Comparison of ENCODE assay signal across 8 cellular contexts in the genomic region with DNA sequence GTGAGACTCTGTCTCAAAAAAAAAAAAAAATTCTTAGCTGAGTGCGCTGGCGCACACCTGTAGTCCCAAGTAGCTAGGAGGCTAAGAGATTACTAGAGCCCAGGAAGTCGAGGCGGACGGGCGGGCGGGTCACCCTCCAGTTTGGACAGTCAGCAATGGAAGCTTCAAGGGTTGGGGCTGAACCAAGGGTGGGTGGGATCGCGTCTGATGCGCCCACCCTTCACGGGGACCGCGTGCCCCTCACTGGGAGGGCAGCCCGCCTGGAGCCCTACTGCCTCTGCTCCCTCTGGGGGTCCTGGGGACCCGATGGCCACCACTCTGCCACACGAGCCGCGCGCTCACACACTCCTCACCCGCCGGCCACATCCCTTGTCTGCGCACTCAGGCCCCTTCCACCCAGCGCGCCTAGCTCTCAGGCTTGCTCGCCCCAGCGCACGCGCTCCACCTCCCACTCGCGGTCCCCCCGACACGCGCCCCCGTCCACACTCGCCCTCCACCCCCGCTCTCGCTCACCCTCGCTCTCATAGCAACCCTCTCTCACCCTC. TPM values are rescaled to one million over a fixed set of nuclear protein-coding genes. Genes with fewer than 3 reads are reported as not detected.
DNase-seq lines count a peak whose midpoint lies in the region; ATAC-seq, FAIRE-seq and TF ChIP-seq lines count a peak whose summit lies in the region.

No MANE protein-coding gene starts in this region.

- POLR2A ChIA-PET in WTC11 (lab: Charles Lee), result interaction anchor here (0.6 to 1.5 kb wide), 3 partner anchors 66 to 554 kb away, joined by 3 to 5 read pairs (median 4); no protein-coding TSS in a partner anchor

- H3K36me3 Mint-ChIP-seq in WTC11, result 0 out of 2 replicates have a peak, but pooled peaks cover 4% of the 10 kb centered on the region

- peak overlapping the region; percentile 88 for H3K4me3 ChIP-seq in skeletal muscle cell (ENCODE audit: low read depth, low read length)

- CTCF ChIA-PET in WTC11 (lab: Charles Lee), result interaction anchor here (0.7 to 3.5 kb wide), 8 partner anchors 12 to 141 kb away, joined by 4 to 25 read pairs (median 8); partner anchors contain the start of gene AP2A2

- peak overlapping the region; percentile 85 for H3K4me3 Mint-ChIP-seq in WTC11

- FAIRE-seq in D721Med (lab: Jason Lieb, UNC), result no peak

- H3K27ac ChIP-seq in foreskin keratinocyte, result peak overlapping the region; percentile 33

- no peaks in the 10 kb centered on the region for H3K27me3 ChIP-seq in foreskin keratinocyte

- no peaks in the 10 kb centered on the region for H3K27me3 Mint-ChIP-seq in WTC11 (ENCODE audit: low read depth)

- H3K4me1 ChIP-seq in foreskin keratinocyte, result no peaks in the 10 kb centered on the region

- H3K27ac Mint-ChIP-seq in WTC11, result no peak overlapping the region

- H3K9me3 Mint-ChIP-seq in WTC11, result no peaks in the 10 kb centered on the region

- TF ChIP-seq CTCF in WTC11 (IDR thresholded peaks at IDR 0.05) (no peak), foreskin keratinocyte (conservative IDR thresholded peaks at IDR 0.05) (no peak), D721Med (IDR thresholded peaks at IDR 0.05; ENCODE audit: insufficient read depth, missing control alignments) (no peak)

- DNase-seq in ELR (ENCODE audit: low read depth) (peak; percentile 31), WTC11 (ENCODE audit: low spot score) (no peak), foreskin keratinocyte (no peak), skeletal muscle cell (ENCODE audit: low read depth) (no peak), activated gamma-delta T cell treated with Interleukin-2 at 50 U/mL for 16 hours (no peak), D721Med (ENCODE audit: insufficient read length, low spot score) (no peak), NCI-H526 treated with DMSO at 0.1 percent for 48 hours (lab: John Stamatoyannopoulos, UW) (no peak)

- H3K4me1 Mint-ChIP-seq in WTC11, result peaks cover 12% of the 10 kb centered on the region

- ATAC-seq in HG02981 (IDR thresholded peaks at IDR 0.05; ENCODE audit: unreplicated experiment) (peak; percentile 16), WTC11 (peak; percentile 6; the same call in 1 of the 2 replicates), foreskin keratinocyte (no peak)

TF ChIP-seq in WTC11, 78 proteins besides CTCF, POLR2A, EP300 and RAD21:
- TF ChIP-seq TEAD1 (CRISPR knock-in tag; IDR thresholded peaks at IDR 0.05) (no peak), JUN (CRISPR knock-in tag; IDR thresholded peaks at IDR 0.05) (0 out of 2 replicates have a peak, but pooled peaks have one; percentile 9), TP53 (CRISPR knock-in tag; IDR thresholded peaks at IDR 0.05) (no peak), FOXP1 (CRISPR knock-in tag; IDR thresholded peaks at IDR 0.05; ENCODE audit: borderline replicate concordance) (no peak), FOXK1 (CRISPR knock-in tag; IDR thresholded peaks at IDR 0.05) (no peak), ZNF219 (CRISPR knock-in tag; IDR thresholded peaks at IDR 0.05; ENCODE audit: borderline replicate concordance) (no peak), RELA (CRISPR knock-in tag; IDR thresholded peaks at IDR 0.05; ENCODE audit: borderline replicate concordance) (no peak), ZNF263 (CRISPR knock-in tag; IDR thresholded peaks at IDR 0.05; ENCODE audit: low read depth) (no peak), ZNF232 (CRISPR knock-in tag; IDR thresholded peaks at IDR 0.05) (0 out of 2 replicates have a peak, but pooled peaks have one; percentile 27), USF1 (CRISPR knock-in tag; IDR thresholded peaks at IDR 0.05) (no peak)
- TF ChIP-seq, protein P1, sequence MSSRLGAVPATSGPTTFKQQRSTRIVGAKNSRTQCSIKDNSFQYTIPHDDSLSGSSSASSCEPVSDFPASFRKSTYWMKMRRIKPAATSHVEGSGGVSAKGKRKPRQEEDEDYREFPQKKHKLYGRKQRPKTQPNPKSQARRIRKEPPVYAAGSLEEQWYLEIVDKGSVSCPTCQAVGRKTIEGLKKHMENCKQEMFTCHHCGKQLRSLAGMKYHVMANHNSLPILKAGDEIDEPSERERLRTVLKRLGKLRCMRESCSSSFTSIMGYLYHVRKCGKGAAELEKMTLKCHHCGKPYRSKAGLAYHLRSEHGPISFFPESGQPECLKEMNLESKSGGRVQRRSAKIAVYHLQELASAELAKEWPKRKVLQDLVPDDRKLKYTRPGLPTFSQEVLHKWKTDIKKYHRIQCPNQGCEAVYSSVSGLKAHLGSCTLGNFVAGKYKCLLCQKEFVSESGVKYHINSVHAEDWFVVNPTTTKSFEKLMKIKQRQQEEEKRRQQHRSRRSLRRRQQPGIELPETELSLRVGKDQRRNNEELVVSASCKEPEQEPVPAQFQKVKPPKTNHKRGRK (CRISPR knock-in tag; IDR thresholded peaks at IDR 0.05; ENCODE audit: borderline replicate concordance), result no peak
- TF ChIP-seq, protein P2, sequence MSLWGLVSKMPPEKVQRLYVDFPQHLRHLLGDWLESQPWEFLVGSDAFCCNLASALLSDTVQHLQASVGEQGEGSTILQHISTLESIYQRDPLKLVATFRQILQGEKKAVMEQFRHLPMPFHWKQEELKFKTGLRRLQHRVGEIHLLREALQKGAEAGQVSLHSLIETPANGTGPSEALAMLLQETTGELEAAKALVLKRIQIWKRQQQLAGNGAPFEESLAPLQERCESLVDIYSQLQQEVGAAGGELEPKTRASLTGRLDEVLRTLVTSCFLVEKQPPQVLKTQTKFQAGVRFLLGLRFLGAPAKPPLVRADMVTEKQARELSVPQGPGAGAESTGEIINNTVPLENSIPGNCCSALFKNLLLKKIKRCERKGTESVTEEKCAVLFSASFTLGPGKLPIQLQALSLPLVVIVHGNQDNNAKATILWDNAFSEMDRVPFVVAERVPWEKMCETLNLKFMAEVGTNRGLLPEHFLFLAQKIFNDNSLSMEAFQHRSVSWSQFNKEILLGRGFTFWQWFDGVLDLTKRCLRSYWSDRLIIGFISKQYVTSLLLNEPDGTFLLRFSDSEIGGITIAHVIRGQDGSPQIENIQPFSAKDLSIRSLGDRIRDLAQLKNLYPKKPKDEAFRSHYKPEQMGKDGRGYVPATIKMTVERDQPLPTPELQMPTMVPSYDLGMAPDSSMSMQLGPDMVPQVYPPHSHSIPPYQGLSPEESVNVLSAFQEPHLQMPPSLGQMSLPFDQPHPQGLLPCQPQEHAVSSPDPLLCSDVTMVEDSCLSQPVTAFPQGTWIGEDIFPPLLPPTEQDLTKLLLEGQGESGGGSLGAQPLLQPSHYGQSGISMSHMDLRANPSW (CRISPR knock-in tag; conservative IDR thresholded peaks at IDR 0.05; ENCODE audit: low read depth), result no peak
- TF ChIP-seq, protein P3, sequence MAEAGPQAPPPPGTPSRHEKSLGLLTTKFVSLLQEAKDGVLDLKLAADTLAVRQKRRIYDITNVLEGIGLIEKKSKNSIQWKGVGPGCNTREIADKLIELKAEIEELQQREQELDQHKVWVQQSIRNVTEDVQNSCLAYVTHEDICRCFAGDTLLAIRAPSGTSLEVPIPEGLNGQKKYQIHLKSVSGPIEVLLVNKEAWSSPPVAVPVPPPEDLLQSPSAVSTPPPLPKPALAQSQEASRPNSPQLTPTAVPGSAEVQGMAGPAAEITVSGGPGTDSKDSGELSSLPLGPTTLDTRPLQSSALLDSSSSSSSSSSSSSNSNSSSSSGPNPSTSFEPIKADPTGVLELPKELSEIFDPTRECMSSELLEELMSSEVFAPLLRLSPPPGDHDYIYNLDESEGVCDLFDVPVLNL (CRISPR knock-in tag; IDR thresholded peaks at IDR 0.05; ENCODE audit: borderline replicate concordance, low read depth), result no peak
- TF ChIP-seq, protein P4, sequence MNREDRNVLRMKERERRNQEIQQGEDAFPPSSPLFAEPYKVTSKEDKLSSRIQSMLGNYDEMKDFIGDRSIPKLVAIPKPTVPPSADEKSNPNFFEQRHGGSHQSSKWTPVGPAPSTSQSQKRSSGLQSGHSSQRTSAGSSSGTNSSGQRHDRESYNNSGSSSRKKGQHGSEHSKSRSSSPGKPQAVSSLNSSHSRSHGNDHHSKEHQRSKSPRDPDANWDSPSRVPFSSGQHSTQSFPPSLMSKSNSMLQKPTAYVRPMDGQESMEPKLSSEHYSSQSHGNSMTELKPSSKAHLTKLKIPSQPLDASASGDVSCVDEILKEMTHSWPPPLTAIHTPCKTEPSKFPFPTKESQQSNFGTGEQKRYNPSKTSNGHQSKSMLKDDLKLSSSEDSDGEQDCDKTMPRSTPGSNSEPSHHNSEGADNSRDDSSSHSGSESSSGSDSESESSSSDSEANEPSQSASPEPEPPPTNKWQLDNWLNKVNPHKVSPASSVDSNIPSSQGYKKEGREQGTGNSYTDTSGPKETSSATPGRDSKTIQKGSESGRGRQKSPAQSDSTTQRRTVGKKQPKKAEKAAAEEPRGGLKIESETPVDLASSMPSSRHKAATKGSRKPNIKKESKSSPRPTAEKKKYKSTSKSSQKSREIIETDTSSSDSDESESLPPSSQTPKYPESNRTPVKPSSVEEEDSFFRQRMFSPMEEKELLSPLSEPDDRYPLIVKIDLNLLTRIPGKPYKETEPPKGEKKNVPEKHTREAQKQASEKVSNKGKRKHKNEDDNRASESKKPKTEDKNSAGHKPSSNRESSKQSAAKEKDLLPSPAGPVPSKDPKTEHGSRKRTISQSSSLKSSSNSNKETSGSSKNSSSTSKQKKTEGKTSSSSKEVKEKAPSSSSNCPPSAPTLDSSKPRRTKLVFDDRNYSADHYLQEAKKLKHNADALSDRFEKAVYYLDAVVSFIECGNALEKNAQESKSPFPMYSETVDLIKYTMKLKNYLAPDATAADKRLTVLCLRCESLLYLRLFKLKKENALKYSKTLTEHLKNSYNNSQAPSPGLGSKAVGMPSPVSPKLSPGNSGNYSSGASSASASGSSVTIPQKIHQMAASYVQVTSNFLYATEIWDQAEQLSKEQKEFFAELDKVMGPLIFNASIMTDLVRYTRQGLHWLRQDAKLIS (CRISPR knock-in tag; IDR thresholded peaks at IDR 0.05; ENCODE audit: borderline replicate concordance), result no peak
- TF ChIP-seq, protein P5, sequence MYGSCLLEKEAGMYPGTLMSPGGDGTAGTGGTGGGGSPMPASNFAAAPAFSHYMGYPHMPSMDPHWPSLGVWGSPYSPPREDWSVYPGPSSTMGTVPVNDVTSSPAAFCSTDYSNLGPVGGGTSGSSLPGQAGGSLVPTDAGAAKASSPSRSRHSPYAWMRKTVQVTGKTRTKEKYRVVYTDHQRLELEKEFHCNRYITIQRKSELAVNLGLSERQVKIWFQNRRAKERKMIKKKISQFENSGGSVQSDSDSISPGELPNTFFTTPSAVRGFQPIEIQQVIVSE (CRISPR knock-in tag; IDR thresholded peaks at IDR 0.05; ENCODE audit: borderline replicate concordance), result no peak
TF ChIP-seq in WTC11: peak in this region for 2.

RNA-seq across cellular contexts. Expression of gene CHID1, which starts 0.5 kb away (rescaled TPM):
- 92.8 to 99.6 TPM (median 94.2 TPM) in 3 replicates for total RNA-seq in WTC11 (2021)
- 63.7 and 66.4 TPM in 2 replicates for total RNA-seq in foreskin keratinocyte
- 51.9 and 52.6 TPM in 2 replicates for polyA plus RNA-seq in foreskin keratinocyte

RNA-seq across cellular contexts. Expression of gene AP2A2, which starts 15.6 kb away (rescaled TPM):
- 47.1 to 52.3 TPM (median 51.0 TPM) in 3 replicates for total RNA-seq in WTC11 (2021)
- 45.2 and 45.5 TPM in 2 replicates for total RNA-seq in foreskin keratinocyte
- 37.2 and 40.2 TPM in 2 replicates for polyA plus RNA-seq in foreskin keratinocyte
